28 cellular contexts compared by ENCODE assay signal in genomic region chr10:30116254-30116573, GRCh38.
"Had no signal": no experiment of that assay in that cellular context is flagged by ENCODE, and none has a peak within 500 bp of the region (broad histone marks: within the 10 kb centered on the region; RNA-seq: fewer than 3 reads in every experiment).

No MANE protein-coding gene starts in this region.

- H3K27me3 ChIP-seq: brain microvascular endothelial cell, MG63, Peyer's patch, SJSA1 had no signal

- ATAC-seq: activated CD8-positive, alpha-beta T cell treated with anti-CD3 and anti-CD28 coated beads, Interleukin-2, amount 10 ng/mL, durations not matched to agents 7 days and 5 days; SK-N-SH treated with all-trans-retinoic acid at 6 μM for 48 hours; WTC11 had no signal

- H3K4me3 ChIP-seq: MG63, Peyer's patch, SJSA1 had no signal

- DNase-seq: activated CD4-positive, alpha-beta T cell treated with anti-CD3 and anti-CD28 coated beads for 48 hours; activated CD4-positive, alpha-beta T cell treated with anti-CD3 and anti-CD28 coated beads, Interleukin-2, amount 50 U/mL, for 4 hours; activated CD4-positive, CD25-positive, alpha-beta regulatory T cell treated with anti-CD3 and anti-CD28 coated beads, Interleukin-2, amount 50 U/mL, for 72 hours; activated CD8-positive, alpha-beta memory T cell treated with anti-CD3 and anti-CD28 coated beads, Interleukin-2, amount 50 U/mL, for 48 hours; activated CD8-positive, alpha-beta T cell treated with anti-CD3 and anti-CD28 coated beads, Interleukin-2, amount 10 ng/mL, durations not matched to agents 7 days and 5 days; activated naive CD4-positive, alpha-beta T cell; activated T-cell treated with anti-CD3 and anti-CD28 coated beads, Interleukin-2, amount 50 U/mL, for 1 hour; amygdala; brain microvascular endothelial cell; MG63; MV-4-11; NCI-H1092 treated with DMSO at 0.1 percent for 48 hours; NCI-H1417 treated with DMSO at 0.1 percent for 48 hours; NCI-H1694; NCI-H2029; NCI-H2107; NCI-H345; NCI-H510A; NCI-H69; Peyer's patch; SHP77; SW 1271; T-helper 9 cell had no signal

- H3K4me1 ChIP-seq: Peyer's patch had no signal

- H3K36me3 ChIP-seq: brain microvascular endothelial cell, MG63, Peyer's patch, SJSA1 had no signal

- H3K9me3 ChIP-seq: MG63, Peyer's patch, SJSA1 had no signal

- H3K27ac Mint-ChIP-seq: activated CD8-positive, alpha-beta T cell treated with anti-CD3 and anti-CD28 coated beads, Interleukin-2, amount 10 ng/mL, durations not matched to agents 7 days and 5 days; activated naive CD8-positive, alpha-beta T cell; WTC11 had no signal

- H3K4me3 Mint-ChIP-seq: activated CD8-positive, alpha-beta T cell treated with anti-CD3 and anti-CD28 coated beads, Interleukin-2, amount 10 ng/mL, durations not matched to agents 7 days and 5 days; activated naive CD8-positive, alpha-beta T cell; WTC11 had no signal

- H3K27ac ChIP-seq: brain microvascular endothelial cell, Peyer's patch, RWPE1, SJSA1 had no signal

- H3K36me3 Mint-ChIP-seq: activated naive CD8-positive, alpha-beta T cell; WTC11 had no signal
